ENCODE assay signal across 10 cellular contexts in genomic region chr1:111192643-111193519, GRCh38. TPM values are rescaled to one million over a fixed set of nuclear protein-coding genes. Genes with fewer than 3 reads are reported as not detected.
DNase-seq lines count a peak whose midpoint lies in the region; ATAC-seq, FAIRE-seq and TF ChIP-seq lines count a peak whose summit lies in the region.
"Had no signal": no experiment of that assay in that cellular context is flagged by ENCODE, and none has a peak within 500 bp of the region (broad histone marks: within the 10 kb centered on the region; RNA-seq: fewer than 3 reads in every experiment).

No MANE protein-coding gene starts in this region.

- peak overlapping the region; percentile 53 for H3K4me3 Mint-ChIP-seq in endothelial cell (ENCODE audit: unreplicated experiment)
- H3K4me3 Mint-ChIP-seq in progenitor cell of endocrine pancreas (ENCODE audit: low read depth) = no peak overlapping the region

- ATAC-seq in GM21717 (IDR thresholded peaks at IDR 0.05; ENCODE audit: unreplicated experiment) (no peak), HG03378 (IDR thresholded peaks at IDR 0.05; ENCODE audit: unreplicated experiment) (no peak)
- ATAC-seq: HCT116 had no signal

- H3K27ac Mint-ChIP-seq in endothelial cell (ENCODE audit: unreplicated experiment) (peak overlapping the region; percentile 95), progenitor cell of endocrine pancreas (peak overlapping the region; percentile 4)

- TF ChIP-seq CTCF in endothelial cell (IDR thresholded peaks at IDR 0.05; ENCODE audit: unreplicated experiment) = no peak
- no peak for TF ChIP-seq CTCF in progenitor cell of endocrine pancreas (IDR thresholded peaks at IDR 0.05; ENCODE audit: unreplicated experiment)

- H3K9me3 Mint-ChIP-seq in endothelial cell (ENCODE audit: unreplicated experiment) = no peaks in the 10 kb centered on the region
- H3K9me3 Mint-ChIP-seq in progenitor cell of endocrine pancreas (ENCODE audit: low read depth) = no peaks in the 10 kb centered on the region

- H3K36me3 Mint-ChIP-seq in endothelial cell (ENCODE audit: low read depth, unreplicated experiment) = peaks cover 42% of the 10 kb centered on the region
- peaks cover 12% of the 10 kb centered on the region for H3K36me3 Mint-ChIP-seq in progenitor cell of endocrine pancreas (ENCODE audit: insufficient read depth)

- no peak for DNase-seq in GM12892 (ENCODE audit: insufficient read length)
- DNase-seq in NCI-H226 = peak; percentile 10
- DNase-seq in endothelial cell (ENCODE audit: low spot score) = no peak
- no peak for DNase-seq in progenitor cell of endocrine pancreas (ENCODE audit: low spot score, unreplicated experiment)
- no peak for DNase-seq in NCI-H2196 treated with DMSO at 0.1 percent for 48 hours (lab: John Stamatoyannopoulos, UW; ENCODE audit: unreplicated experiment)
- DNase-seq in activated CD4-positive, alpha-beta T cell treated with anti-CD3 and anti-CD28 coated beads, Interleukin-2, amount 50 U/mL, for 1 hour = no peak
- DNase-seq: T1000 had no signal

- H3K27me3 Mint-ChIP-seq in endothelial cell (ENCODE audit: unreplicated experiment) (peaks cover 31% of the 10 kb centered on the region), progenitor cell of endocrine pancreas (peaks cover 4% of the 10 kb centered on the region)

- H3K4me1 Mint-ChIP-seq in endothelial cell (ENCODE audit: unreplicated experiment) (peaks cover 84% of the 10 kb centered on the region), progenitor cell of endocrine pancreas (ENCODE audit: low read depth) (peaks cover 13% of the 10 kb centered on the region)

- FAIRE-seq in GM12892 (lab: Jason Lieb, UNC) = peak; percentile 90

- peak; percentile 16; the same call in 1 of the 2 replicates for TF ChIP-seq POLR2A in GM12892 (IDR thresholded peaks at IDR 0.05; ENCODE audit: low read depth, low read length)

RNA-seq across cellular contexts. Expression of gene DENND2D, which starts 7.6 kb away (rescaled TPM):
- 46.1 TPM for polyA plus RNA-seq in GM12892 (2012; ENCODE audit: missing spikeins)
- total RNA-seq in endothelial cell (ENCODE audit: unreplicated experiment) (3.6 TPM), progenitor cell of endocrine pancreas (2.6 and 3.0 TPM in 2 replicates)

RNA-seq across cellular contexts. Expression of gene CHI3L2, which starts 34.6 kb away (rescaled TPM):
- polyA plus RNA-seq in GM12892 (2012; ENCODE audit: missing spikeins) = 2.4 TPM
- total RNA-seq in endothelial cell (ENCODE audit: unreplicated experiment) = 1.3 TPM
- not detected in 2 replicates for total RNA-seq in progenitor cell of endocrine pancreas

RNA-seq across cellular contexts. Expression of gene CEPT1, which starts 52.9 kb away (rescaled TPM):
- polyA plus RNA-seq in GM12892 (2012; ENCODE audit: missing spikeins) = 69.9 TPM
- 127 TPM for total RNA-seq in endothelial cell (ENCODE audit: unreplicated experiment)
- total RNA-seq in progenitor cell of endocrine pancreas = 35.6 and 41.1 TPM in 2 replicates

RNA-seq across cellular contexts. Expression of gene DRAM2, which starts 53.0 kb away (rescaled TPM):
- 144 TPM for polyA plus RNA-seq in GM12892 (2012; ENCODE audit: missing spikeins)
- 79.8 TPM for total RNA-seq in endothelial cell (ENCODE audit: unreplicated experiment)
- total RNA-seq in progenitor cell of endocrine pancreas = 34.4 and 35.4 TPM in 2 replicates
